In genomic region chr20:44703183-44703925, GRCh38 we compare ENCODE assay signal across 1 cellular context.
A peak's percentile ranks its signal among the peaks of the same experiment; 100 is the strongest.
TF ChIP-seq lines count a peak whose summit lies in the region.

No MANE protein-coding gene starts in this region.

TF ChIP-seq in K562, 482 proteins besides CTCF, POLR2A, EP300 and RAD21:
- TF ChIP-seq CTCFL (IDR thresholded peaks at IDR 0.05; ENCODE audit: borderline replicate concordance, insufficient read depth, low read depth, low read length, poor library complexity, severe bottlenecking), result no peak
- no peak for TF ChIP-seq RUNX1 (IDR thresholded peaks at IDR 0.05; ENCODE audit: low read depth)
- TF ChIP-seq GABPA (tag; conservative IDR thresholded peaks at IDR 0.05; ENCODE audit: low read depth), result peak; percentile 36; the same call in 1 of the 2 replicates
- TF ChIP-seq ZBTB11 (CRISPR knock-in tag; IDR thresholded peaks at IDR 0.05), result peak in 1 of 3 experiments; percentile 56; a peak in 1 of 6 replicates
